27 cellular contexts compared by ENCODE assay signal in genomic region chr5:139222346-139222745, GRCh38. TPM values are rescaled to one million over a fixed set of nuclear protein-coding genes. Genes with fewer than 3 reads are reported as not detected.
DNase-seq lines count a peak whose midpoint lies in the region; ATAC-seq, FAIRE-seq and TF ChIP-seq lines count a peak whose summit lies in the region.
"Had no signal": no experiment of that assay in that cellular context is flagged by ENCODE, and none has a peak within 500 bp of the region (broad histone marks: within the 10 kb centered on the region; RNA-seq: fewer than 3 reads in every experiment).

No MANE protein-coding gene starts in this region.

- no peaks in the 10 kb centered on the region for H3K9me3 ChIP-seq in DOHH2 (ENCODE audit: control insufficient read depth, insufficient read depth, low read length)
- peaks cover 2% of the 10 kb centered on the region for H3K9me3 ChIP-seq in keratinocyte (ENCODE audit: control insufficient read depth, low read depth, low read length)
- H3K9me3 ChIP-seq in right cardiac atrium (ENCODE audit: control insufficient read depth, low read length), result no peaks in the 10 kb centered on the region
- H3K9me3 ChIP-seq: ovary, right atrium auricular region, SJCRH30 had no signal

- H4K20me1 ChIP-seq in DOHH2 (ENCODE audit: control insufficient read depth, insufficient read depth, low read depth, low read length), result no peaks in the 10 kb centered on the region
- H4K20me1 ChIP-seq in keratinocyte (ENCODE audit: control insufficient read depth, extremely low read depth, insufficient read depth, low read length), result no peaks in the 10 kb centered on the region

- no peaks in the 10 kb centered on the region for H3K36me3 ChIP-seq in DOHH2 (ENCODE audit: control insufficient read depth, low read length)
- H3K36me3 ChIP-seq in keratinocyte (ENCODE audit: control insufficient read depth in 2 of 2, extremely low read depth in 1 of 2, insufficient read depth in 2 of 2, low read length in 2 of 2), result no peaks in the 10 kb centered on the region
- H3K36me3 ChIP-seq: MG63, ovary, right atrium auricular region, SJCRH30 had no signal

- no peak overlapping the region for H3K9ac ChIP-seq in keratinocyte (ENCODE audit: control insufficient read depth, extremely low read depth, insufficient read depth, low read length)

- H3K4me1 Mint-ChIP-seq in activated T-cell treated with anti-CD3 and anti-CD28 coated beads, Interleukin-2, amount 50 U/mL, for 72 hours (ENCODE audit: low read depth), result no peaks in the 10 kb centered on the region
- H3K4me1 Mint-ChIP-seq: activated CD4-positive, alpha-beta T cell treated with anti-CD3 and anti-CD28 coated beads for 36 hours; B cell; naive thymus-derived CD8-positive, alpha-beta T cell; T-cell had no signal

- intact Hi-C loops in right cardiac atrium (cut with DNase I), result no loop called here

- no peaks in the 10 kb centered on the region for H3K9me2 ChIP-seq in DOHH2 (replicated peaks; ENCODE audit: control insufficient read depth, low read length)

- no peak for FAIRE-seq in keratinocyte (lab: Jason Lieb, UNC)
- FAIRE-seq: TTC549 had no signal

- peaks cover 6% of the 10 kb centered on the region for H3K27me3 Mint-ChIP-seq in activated T-cell treated with anti-CD3 and anti-CD28 coated beads, Interleukin-2, amount 50 U/mL, for 72 hours (ENCODE audit: low read depth)

- H2AFZ ChIP-seq in keratinocyte (ENCODE audit: control insufficient read depth, low read length), result peak overlapping the region; percentile 68

- H3K79me2 ChIP-seq in DOHH2 (ENCODE audit: control insufficient read depth, low read length) (no peaks in the 10 kb centered on the region), keratinocyte (ENCODE audit: control insufficient read depth, insufficient read depth, low read length) (no peaks in the 10 kb centered on the region)

- no peaks in the 10 kb centered on the region for H3K9me1 ChIP-seq in keratinocyte (ENCODE audit: control insufficient read depth, extremely low read depth, insufficient read depth, low read length)

- no peak overlapping the region for H3K27ac Mint-ChIP-seq in activated T-cell treated with anti-CD3 and anti-CD28 coated beads, Interleukin-2, amount 50 U/mL, for 72 hours
- H3K27ac Mint-ChIP-seq: activated CD4-positive, alpha-beta T cell treated with anti-CD3 and anti-CD28 coated beads for 36 hours; B cell; H9; naive thymus-derived CD8-positive, alpha-beta T cell; T-cell had no signal

- 44% methylated on average over 3 of the region's 3 CpGs for WGBS in right cardiac atrium

- H3K4me2 ChIP-seq in DOHH2 (ENCODE audit: low read length), result peak overlapping the region; percentile 70
- H3K4me2 ChIP-seq in keratinocyte (ENCODE audit: control insufficient read depth, extremely low read depth, insufficient read depth, low read depth, low read length), result peak overlapping the region; percentile 10

- ATAC-seq in activated T-cell treated with anti-CD3 and anti-CD28 coated beads, Interleukin-2, amount 50 U/mL, for 72 hours (replicated peaks in 1 of 2), result no peak
- no peak for ATAC-seq in right cardiac atrium
- ATAC-seq: activated CD4-positive, alpha-beta T cell treated with anti-CD3 and anti-CD28 coated beads for 36 hours; activated T-cell treated with anti-CD3 and anti-CD28 coated beads, Interleukin-2, amount 50 U/mL, for 4 hours; naive thymus-derived CD8-positive, alpha-beta T cell; T-cell had no signal

- dilution Hi-C loops in keratinocyte (cut with MboI; ENCODE audit: extremely low pct_ligation_motif_present, low sequenced_read_pairs), result no loop called here

- H3K9me3 Mint-ChIP-seq in activated T-cell treated with anti-CD3 and anti-CD28 coated beads, Interleukin-2, amount 50 U/mL, for 72 hours, result no peaks in the 10 kb centered on the region
- H3K9me3 Mint-ChIP-seq: activated T-cell treated with anti-CD3 and anti-CD28 coated beads, Interleukin-2, amount 50 U/mL, for 4 hours; T-cell had no signal

- no peaks in the 10 kb centered on the region for H3F3A ChIP-seq in DOHH2 (ENCODE audit: control insufficient read depth, insufficient read depth)

- peak overlapping the region; percentile 50 for H3K4me3 ChIP-seq in DOHH2 (ENCODE audit: low read length)
- H3K4me3 ChIP-seq in keratinocyte (ENCODE audit: control insufficient read depth in 2 of 3, extremely low read depth in 1 of 3, insufficient read depth in 2 of 3, low read depth in 1 of 3, low read length in 3 of 3), result no peak overlapping the region
- H3K4me3 ChIP-seq in right cardiac atrium (ENCODE audit: low read length), result no peak overlapping the region
- H3K4me3 ChIP-seq: MG63, ovary, right atrium auricular region, SJCRH30 had no signal

- H3K27me3 ChIP-seq in DOHH2 (ENCODE audit: control insufficient read depth, low read length), result no peaks in the 10 kb centered on the region
- H3K27me3 ChIP-seq in keratinocyte (ENCODE audit: control insufficient read depth, extremely low read depth, insufficient read depth, low read length), result no peaks in the 10 kb centered on the region
- H3K27me3 ChIP-seq in right cardiac atrium (ENCODE audit: control insufficient read depth, insufficient read depth), result no peaks in the 10 kb centered on the region
- H3K27me3 ChIP-seq: MG63, ovary, right atrium auricular region, SJCRH30 had no signal

- H3K27ac ChIP-seq in DOHH2 (ENCODE audit: low read depth, low read length) (peak overlapping the region; percentile 33), keratinocyte (ENCODE audit: control insufficient read depth, insufficient read depth, low read length) (no peak overlapping the region), right cardiac atrium (ENCODE audit: low read length) (no peak overlapping the region)
- H3K27ac ChIP-seq: ovary, right atrium auricular region, SJCRH30 had no signal

- peak; percentile 73 for DNase-seq in NCI-H2029 (lab: John Stamatoyannopoulos, UW)
- DNase-seq in NCI-H2029 treated with DMSO at 0.1 percent for 48 hours (lab: John Stamatoyannopoulos, UW), result no peak
- peak; percentile 53 for DNase-seq in NCI-H774 (lab: John Stamatoyannopoulos, UW)
- DNase-seq in keratinocyte (ENCODE audit: low read depth, low spot score), result no peak
- no peak for DNase-seq in activated T-cell treated with anti-CD3 and anti-CD28 coated beads, Interleukin-2, amount 50 U/mL, for 72 hours
- no peak for DNase-seq in HuH-7.5 (ENCODE audit: low spot score)
- no peak for DNase-seq in right cardiac atrium
- DNase-seq: activated CD4-positive, alpha-beta T cell treated with anti-CD3 and anti-CD28 coated beads for 36 hours; activated naive CD4-positive, alpha-beta T cell treated with Interleukin-2 at 50 U/mL for 16 hours; activated T-cell treated with anti-CD3 and anti-CD28 coated beads, Interleukin-2, amount 50 U/mL, for 4 hours; amniotic stem cell; cortex of kidney; H9; IMR-90; mesendoderm; MG63; naive thymus-derived CD8-positive, alpha-beta T cell; NCI-H1436 treated with DMSO at 0.1 percent for 48 hours; NCI-H524; ovary; SJCRH30; stimulated activated CD4-positive, alpha-beta T cell treated with anti-CD3 and anti-CD28 coated beads, Interleukin-15, amount 100 ng/mL, for 24 hours; T-cell had no signal

- no peak overlapping the region for H3K4me3 Mint-ChIP-seq in activated T-cell treated with anti-CD3 and anti-CD28 coated beads, Interleukin-2, amount 50 U/mL, for 72 hours
- H3K4me3 Mint-ChIP-seq: activated CD4-positive, alpha-beta T cell treated with anti-CD3 and anti-CD28 coated beads for 36 hours; activated T-cell treated with anti-CD3 and anti-CD28 coated beads, Interleukin-2, amount 50 U/mL, for 4 hours; B cell; H9; naive thymus-derived CD8-positive, alpha-beta T cell; T-cell had no signal

- H3K36me3 Mint-ChIP-seq in activated T-cell treated with anti-CD3 and anti-CD28 coated beads, Interleukin-2, amount 50 U/mL, for 72 hours (ENCODE audit: insufficient read depth in 2 of 2), result no peaks in the 10 kb centered on the region
- H3K36me3 Mint-ChIP-seq: naive thymus-derived CD8-positive, alpha-beta T cell; T-cell had no signal

- H3K4me1 ChIP-seq in DOHH2 (ENCODE audit: control insufficient read depth, low read length) (peaks cover 30% of the 10 kb centered on the region), keratinocyte (ENCODE audit: control insufficient read depth, extremely low read depth, insufficient read depth, low read length) (peaks cover 6% of the 10 kb centered on the region), right cardiac atrium (ENCODE audit: control insufficient read depth, insufficient read depth, low read length) (no peaks in the 10 kb centered on the region)
- H3K4me1 ChIP-seq: right atrium auricular region, SJCRH30 had no signal

- TF ChIP-seq CTCF in DOHH2 (IDR thresholded peaks at IDR 0.05; ENCODE audit: low read depth, low read length, poor library complexity, severe bottlenecking) (no peak), keratinocyte (optimal IDR thresholded peaks at IDR 0.05 in 1 of 3, IDR thresholded peaks at IDR 0.05 in 1 of 3, conservative IDR thresholded peaks at IDR 0.05 in 1 of 3; ENCODE audit: extremely low read depth in 1 of 3, insufficient read depth in 2 of 3, low read length in 3 of 3) (no peak)

RNA-seq across cellular contexts. Expression of gene SIL1, which starts 24.2 kb away (rescaled TPM):
- polyA plus RNA-seq in keratinocyte, result 39.9 to 48.2 TPM (median 45.4 TPM) in 3 replicates
- 47.5 TPM for polyA plus RNA-seq in keratinocyte (2011; ENCODE audit: low read depth)
- polyA plus RNA-seq in keratinocyte (2011; cell fraction: cytosol; rRNA removed), result 35.8 and 40.3 TPM in 2 replicates
- 64.6 and 71.5 TPM in 2 replicates for polyA plus RNA-seq in keratinocyte (2011; cell fraction: nucleus; rRNA removed)
- polyA plus RNA-seq in keratinocyte (2012; ENCODE audit: low replicate concordance), result 35.5 and 42.8 TPM in 2 replicates
- 24.4 to 42.5 TPM (median 40.2 TPM) in 3 replicates for polyA minus RNA-seq in keratinocyte
- polyA minus RNA-seq in keratinocyte (2011; cell fraction: cytosol; rRNA and poly(A)+ RNA removed), result 59.3 TPM
- 41.0 and 50.5 TPM in 2 replicates for polyA minus RNA-seq in keratinocyte (2011; cell fraction: nucleus; rRNA and poly(A)+ RNA removed)
- total RNA-seq in activated T-cell treated with anti-CD3 and anti-CD28 coated beads, Interleukin-2, amount 50 U/mL, for 72 hours, result 10 to 100 TPM; 32.5 to 37.3 TPM
- 10 to 100 TPM; 43.4 to 51.6 (median 43.7) TPM for total RNA-seq in right cardiac atrium
- polyA plus RNA-seq in right cardiac atrium, result 44.4 TPM

Comparison
In these comparisons a context has a peak if more than half of its experiments do, and no peak if none do; other contexts are left out.
1. DNase-seq: peak in NCI-H2029 (single experiment) and NCI-H774 (single experiment); none in NCI-H2029 treated with DMSO at 0.1 percent for 48 hours (single experiment), keratinocyte (single experiment), activated T-cell treated with anti-CD3 and anti-CD28 coated beads, Interleukin-2, amount 50 U/mL, for 72 hours (0 of 2), HuH-7.5 (single experiment) and right cardiac atrium (0 of 3).